8 cellular contexts compared by ENCODE assay signal in genomic region chr21:44107589-44107988, GRCh38. TPM values are rescaled to one million over a fixed set of nuclear protein-coding genes. Genes with fewer than 3 reads are reported as not detected.
DNase-seq lines count a peak whose midpoint lies in the region; ATAC-seq and TF ChIP-seq lines count a peak whose summit lies in the region.
"Not testable (repeated sequence)": the region's sequence is repeated elsewhere in the genome, so short reads cannot be mapped to it uniquely, and the experiment has no call there.

No MANE protein-coding gene starts in this region.

- H3K27ac ChIP-seq in BLaER1; OCI-LY7 (ENCODE audit: low read depth, low read length, poor library complexity, severe bottlenecking): not testable (repeated sequence)

- not testable (repeated sequence) for TF ChIP-seq CTCF in OCI-LY7 (conservative IDR thresholded peaks at IDR 0.05; ENCODE audit: low read length); fibroblast of the aortic adventitia (IDR thresholded peaks at IDR 0.05; ENCODE audit: insufficient read depth, low read length)

- not testable (repeated sequence) for H3K9me3 ChIP-seq in BLaER1; OCI-LY7 (ENCODE audit: low read length); mononuclear cell (ENCODE audit: low read depth, low read length)

- not testable (repeated sequence) for H3K4me1 Mint-ChIP-seq in stimulated activated memory B cell treated with anti-CD40 and anti-IgM and Interleukin-4, amounts not matched to agents 10 μg/mL and 1 μg/mL and 100 μg/mL, for 72 hours

- not testable (repeated sequence) for H3K27me3 Mint-ChIP-seq in stimulated activated memory B cell treated with anti-CD40 and anti-IgM and Interleukin-4, amounts not matched to agents 10 μg/mL and 1 μg/mL and 100 μg/mL, for 72 hours

- BruUV-seq in OCI-LY7 (replicated peaks; lab: Mats Ljungman, UMichigan), result not testable (repeated sequence)

- H3K36me3 Mint-ChIP-seq in activated naive CD4-positive, alpha-beta T cell treated with anti-CD3 and anti-CD28 coated beads, Interleukin-2, amount 50 U/mL, for 72 hours; stimulated activated memory B cell treated with anti-CD40 and anti-IgM and Interleukin-4, amounts not matched to agents 10 μg/mL and 1 μg/mL and 100 μg/mL, for 72 hours: not testable (repeated sequence)

- H3K27ac Mint-ChIP-seq in activated naive CD4-positive, alpha-beta T cell treated with anti-CD3 and anti-CD28 coated beads, Interleukin-2, amount 50 U/mL, for 72 hours; stimulated activated memory B cell treated with anti-CD40 and anti-IgM and Interleukin-4, amounts not matched to agents 10 μg/mL and 1 μg/mL and 100 μg/mL, for 72 hours: not testable (repeated sequence)

- POLR2A ChIA-PET in OCI-LY7 (lab: Charles Lee), result not testable (repeated sequence)

- DNase-seq in OCI-LY7 (ENCODE audit: low spot score); activated naive CD4-positive, alpha-beta T cell treated with anti-CD3 and anti-CD28 coated beads, Interleukin-2, amount 50 U/mL, for 72 hours (ENCODE audit: low spot score in 2 of 2); fibroblast of the aortic adventitia (ENCODE audit: low read depth): not testable (repeated sequence)

- H3K27me3 ChIP-seq in BLaER1; mononuclear cell (ENCODE audit: insufficient read depth, low read length): not testable (repeated sequence)

- not testable (repeated sequence) for H2AFZ ChIP-seq in OCI-LY7 (ENCODE audit: low read length)

- H3K9ac ChIP-seq in BLaER1, result not testable (repeated sequence)

- peak overlapping the region; percentile 53; the same call in 1 of the 2 replicates for H3K4me3 ChIP-seq in BLaER1
- H3K4me3 ChIP-seq in OCI-LY7 (ENCODE audit: low read depth, low read length, poor library complexity, severe bottlenecking), result peak overlapping the region; percentile 57
- peak overlapping the region; percentile 48 for H3K4me3 ChIP-seq in fibroblast of the aortic adventitia (ENCODE audit: low read depth, low read length)
- H3K4me3 ChIP-seq in mononuclear cell (ENCODE audit: low read length), result peak overlapping the region; percentile 34

- H3K9me3 Mint-ChIP-seq in activated naive CD4-positive, alpha-beta T cell treated with anti-CD3 and anti-CD28 coated beads, Interleukin-2, amount 50 U/mL, for 72 hours; stimulated activated memory B cell treated with anti-CD40 and anti-IgM and Interleukin-4, amounts not matched to agents 10 μg/mL and 1 μg/mL and 100 μg/mL, for 72 hours: not testable (repeated sequence)

- intact Hi-C loops in OCI-LY7 (cut with micrococcal nuclease; ENCODE audit: unreplicated experiment), result not testable (repeated sequence)

- H3K9me2 ChIP-seq in OCI-LY7 (ENCODE audit: insufficient read depth, low read length), result not testable (repeated sequence)

- H3K4me1 ChIP-seq in BLaER1; OCI-LY7 (ENCODE audit: insufficient read depth, low read length, poor library complexity, severe bottlenecking); mononuclear cell (ENCODE audit: insufficient read depth, low read length): not testable (repeated sequence)

- H4K20me1 ChIP-seq in BLaER1; OCI-LY7 (ENCODE audit: insufficient read depth, low read length): not testable (repeated sequence)

- ATAC-seq in GM19455 (IDR thresholded peaks at IDR 0.05; ENCODE audit: unreplicated experiment) (peak; percentile 26), HG02885 (IDR thresholded peaks at IDR 0.05; ENCODE audit: poor library complexity, unreplicated experiment) (peak; percentile 22)
- peak; percentile 42 to 50 for ATAC-seq in activated naive CD4-positive, alpha-beta T cell treated with anti-CD3 and anti-CD28 coated beads, Interleukin-2, amount 50 U/mL, for 72 hours
- peak; percentile 78 for ATAC-seq in stimulated activated memory B cell treated with anti-CD40 and anti-IgM and Interleukin-4, amounts not matched to agents 10 μg/mL and 1 μg/mL and 100 μg/mL, for 72 hours

- CTCF ChIA-PET in OCI-LY7 (lab: Charles Lee; ENCODE audit: unreplicated experiment), result not testable (repeated sequence)

- H3K79me2 ChIP-seq in OCI-LY7 (ENCODE audit: insufficient read depth, low read depth, low read length), result not testable (repeated sequence)

- H3K4me2 ChIP-seq in BLaER1; OCI-LY7 (ENCODE audit: low read length): not testable (repeated sequence)

- not testable (repeated sequence) for H3K36me3 ChIP-seq in BLaER1; OCI-LY7 (ENCODE audit: insufficient read depth, low read length)

- H3K4me3 Mint-ChIP-seq in stimulated activated memory B cell treated with anti-CD40 and anti-IgM and Interleukin-4, amounts not matched to agents 10 μg/mL and 1 μg/mL and 100 μg/mL, for 72 hours, result not testable (repeated sequence)

RNA-seq across cellular contexts. Expression of gene PWP2, which starts 0.4 kb away (rescaled TPM):
- 2.5 and 8.2 TPM in 2 replicates for total RNA-seq in OCI-LY7 (2014; rRNA removed; shearing (Covaris generic))
- total RNA-seq in OCI-LY7 (2022) (8.4 and 11.5 TPM in 2 replicates), fibroblast of the aortic adventitia (ENCODE audit: low replicate concordance) (0.98 and 4.0 TPM in 2 replicates), mononuclear cell (9.1 TPM)
- 10 to 100 TPM; 38.6 to 51.6 TPM for total RNA-seq in activated naive CD4-positive, alpha-beta T cell treated with anti-CD3 and anti-CD28 coated beads, Interleukin-2, amount 50 U/mL, for 72 hours

RNA-seq across cellular contexts. Expression of gene GATD3, which starts 25.9 kb away (rescaled TPM):
- total RNA-seq in OCI-LY7 (2014; rRNA removed; shearing (Covaris generic)), result 6.6 TPM in 2 replicates
- total RNA-seq in OCI-LY7 (2022), result 24.1 and 28.1 TPM in 2 replicates
- total RNA-seq in activated naive CD4-positive, alpha-beta T cell treated with anti-CD3 and anti-CD28 coated beads, Interleukin-2, amount 50 U/mL, for 72 hours, result 10 to 100 TPM; 35.3 to 76.8 TPM
- total RNA-seq in fibroblast of the aortic adventitia (ENCODE audit: low replicate concordance), result 11.1 and 28.3 TPM in 2 replicates
- total RNA-seq in mononuclear cell, result 12.2 TPM

Comparison
In these comparisons a context has a peak if more than half of its experiments do, and no peak if none do; other contexts are left out.
1. ATAC-seq: peak in every context shown above with its lines; median percentile 78 in stimulated activated memory B cell treated with anti-CD40 and anti-IgM and Interleukin-4, amounts not matched to agents 10 μg/mL and 1 μg/mL and 100 μg/mL, for 72 hours; 46 in activated naive CD4-positive, alpha-beta T cell treated with anti-CD3 and anti-CD28 coated beads, Interleukin-2, amount 50 U/mL, for 72 hours; 26 in GM19455; 22 in HG02885.